Comparison of ENCODE assay signal across 2 cellular contexts in genomic region chr17:19353401-19353800, GRCh38. TPM values are rescaled to one million over a fixed set of nuclear protein-coding genes. Genes with fewer than 3 reads are reported as not detected.
"Had no signal": no experiment of that assay in that cellular context is flagged by ENCODE, and none has a peak within 500 bp of the region (broad histone marks: within the 10 kb centered on the region; RNA-seq: fewer than 3 reads in every experiment).

No MANE protein-coding gene starts in this region.

RNA-seq across cellular contexts. Expression of gene MFAP4, which starts 33.6 kb away (rescaled TPM):
- total RNA-seq: HT-29 had no signal
- polyA plus RNA-seq: IgD-negative memory B cell had no signal

RNA-seq across cellular contexts. Expression of gene RNF112, which starts 57.6 kb away (rescaled TPM):
- total RNA-seq: HT-29 had no signal
- polyA plus RNA-seq: IgD-negative memory B cell had no signal
